Comparison of ENCODE assay signal across 26 cellular contexts in genomic region chr9:68827833-68828744, GRCh38.
"Had no signal": no experiment of that assay in that cellular context is flagged by ENCODE, and none has a peak within 500 bp of the region (broad histone marks: within the 10 kb centered on the region; RNA-seq: fewer than 3 reads in every experiment).

No MANE protein-coding gene starts in this region.

- H3K4me1 ChIP-seq: esophagus squamous epithelium, tibial nerve had no signal

- H3K4me3 ChIP-seq: esophagus squamous epithelium, heart right ventricle, pancreas, skin epidermis, spleen, thoracic aorta, tibial nerve, upper lobe of left lung had no signal

- H3K36me3 Mint-ChIP-seq: mesothelial cell of epicardium; naive thymus-derived CD4-positive, alpha-beta T cell had no signal

- H3K27me3 ChIP-seq: esophagus squamous epithelium, heart right ventricle, neutrophil, pancreas, spleen, tibial nerve, upper lobe of left lung had no signal

- H3K27me3 Mint-ChIP-seq: progenitor cell of endocrine pancreas; stimulated activated naive B cell treated with anti-CD40 and anti-IgM and Interleukin-4, amounts not matched to agents 10 μg/mL and 1 μg/mL and 100 μg/mL, for 72 hours; stimulated activated naive CD8-positive, alpha-beta T cell treated with anti-CD3 and anti-CD28 coated beads, Interleukin-15, Interleukin-2, amounts not matched to agents 100 ng/mL and 50 ng/mL, for 24 hours had no signal

- H3K4me3 Mint-ChIP-seq: effector memory CD8-positive, alpha-beta T cell; mesothelial cell of epicardium; naive thymus-derived CD4-positive, alpha-beta T cell; nephron; stimulated activated naive B cell treated with anti-CD40 and anti-IgM and Interleukin-4, amounts not matched to agents 10 μg/mL and 1 μg/mL and 100 μg/mL, for 72 hours; stimulated activated naive CD8-positive, alpha-beta T cell treated with anti-CD3 and anti-CD28 coated beads, Interleukin-15, Interleukin-2, amounts not matched to agents 100 ng/mL and 50 ng/mL, for 24 hours had no signal

- H3K36me3 ChIP-seq: esophagus squamous epithelium, heart right ventricle, pancreas, thoracic aorta, tibial nerve, upper lobe of left lung had no signal

- FAIRE-seq: endometrium, islet of Langerhans, pancreas, urothelium cell line had no signal

- DNase-seq: cerebellar nuclear complex; cortex of kidney; effector memory CD8-positive, alpha-beta T cell; erythroblast; esophagus squamous epithelium; foreskin melanocyte; glutamatergic neuron; heart right ventricle; hippocampal formation; mesenchymal stem cell; naive thymus-derived CD4-positive, alpha-beta T cell; pancreas; spleen; stimulated activated naive B cell treated with anti-CD40 and anti-IgM and Interleukin-4, amounts not matched to agents 10 μg/mL and 1 μg/mL and 100 μg/mL, for 72 hours had no signal

- H3K9me3 ChIP-seq: esophagus squamous epithelium, heart right ventricle, neutrophil, pancreas, spleen, thoracic aorta, tibial nerve, upper lobe of left lung had no signal

- H3K4me1 Mint-ChIP-seq: naive thymus-derived CD4-positive, alpha-beta T cell had no signal

- H3K27ac ChIP-seq: esophagus squamous epithelium, neutrophil, pancreas, skin epidermis, spleen, thoracic aorta, tibial nerve, upper lobe of left lung had no signal

- H3K9me3 Mint-ChIP-seq: effector memory CD8-positive, alpha-beta T cell; mesothelial cell of epicardium; naive thymus-derived CD4-positive, alpha-beta T cell; nephron; stimulated activated naive B cell treated with anti-CD40 and anti-IgM and Interleukin-4, amounts not matched to agents 10 μg/mL and 1 μg/mL and 100 μg/mL, for 72 hours; stimulated activated naive CD8-positive, alpha-beta T cell treated with anti-CD3 and anti-CD28 coated beads, Interleukin-15, Interleukin-2, amounts not matched to agents 100 ng/mL and 50 ng/mL, for 24 hours had no signal

- H3K27ac Mint-ChIP-seq: effector memory CD8-positive, alpha-beta T cell; mesothelial cell of epicardium; nephron; progenitor cell of endocrine pancreas; stimulated activated naive B cell treated with anti-CD40 and anti-IgM and Interleukin-4, amounts not matched to agents 10 μg/mL and 1 μg/mL and 100 μg/mL, for 72 hours; stimulated activated naive CD8-positive, alpha-beta T cell treated with anti-CD3 and anti-CD28 coated beads, Interleukin-15, Interleukin-2, amounts not matched to agents 100 ng/mL and 50 ng/mL, for 24 hours had no signal

- ATAC-seq: effector memory CD8-positive, alpha-beta T cell; naive thymus-derived CD4-positive, alpha-beta T cell; pancreas; stimulated activated naive B cell treated with anti-CD40 and anti-IgM and Interleukin-4, amounts not matched to agents 10 μg/mL and 1 μg/mL and 100 μg/mL, for 72 hours had no signal
